In the genomic region with DNA sequence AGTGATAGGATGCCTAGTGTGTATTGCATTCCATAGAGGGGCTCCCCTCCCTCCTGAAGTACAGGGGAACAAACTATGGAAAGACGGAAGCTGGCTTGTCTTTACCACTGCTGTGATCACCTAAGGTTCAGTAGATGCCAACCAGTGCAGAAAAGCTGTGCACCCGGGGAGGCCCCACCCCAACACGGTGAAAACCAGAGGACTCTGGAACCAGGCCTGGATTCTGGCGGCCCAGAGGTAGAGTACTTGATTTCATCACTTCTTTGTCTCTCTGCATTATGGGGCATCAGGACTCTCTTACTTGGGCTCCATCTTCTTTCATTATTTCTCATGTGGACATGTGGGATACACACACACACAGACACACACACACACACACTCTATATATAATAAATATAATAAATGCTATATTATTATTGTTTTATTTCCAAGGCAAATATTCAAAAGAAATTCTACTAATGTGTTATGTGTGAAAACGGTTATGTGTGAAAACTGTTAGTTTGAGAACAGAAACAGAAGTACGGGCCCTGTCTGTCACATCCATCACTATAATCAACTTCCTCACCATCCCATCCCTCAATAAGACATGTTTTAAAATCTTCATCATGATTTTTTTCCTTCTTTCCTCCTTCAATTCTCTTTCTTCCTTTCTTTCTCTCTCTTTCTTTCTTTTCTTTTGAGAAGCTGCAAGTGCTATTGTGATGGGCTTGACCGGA, we compare ENCODE assay signal across 32 cellular contexts.
"Had no signal": no experiment of that assay in that cellular context is flagged by ENCODE, and none has a peak within 500 bp of the region (broad histone marks: within the 10 kb centered on the region; RNA-seq: fewer than 3 reads in every experiment).

No MANE protein-coding gene starts in this region.

- ATAC-seq: activated CD4-positive, alpha-beta T cell treated with anti-CD3 and anti-CD28 coated beads for 36 hours; activated naive CD4-positive, alpha-beta T cell treated with anti-CD3 and anti-CD28 coated beads, Interleukin-2, amount 50 U/mL, for 72 hours; activated naive CD8-positive, alpha-beta T cell treated with anti-CD3 and anti-CD28 coated beads, Interleukin-2, amount 50 U/mL, for 24 hours; body of pancreas; Panc1 had no signal

- H3K4me1 ChIP-seq: ascending aorta, body of pancreas, SJCRH30 had no signal

- H3K9me3 Mint-ChIP-seq: activated naive CD4-positive, alpha-beta T cell treated with anti-CD3 and anti-CD28 coated beads, Interleukin-2, amount 50 U/mL, for 72 hours had no signal

- H3K27ac Mint-ChIP-seq: activated CD4-positive, alpha-beta T cell treated with anti-CD3 and anti-CD28 coated beads for 36 hours; activated naive CD4-positive, alpha-beta T cell treated with anti-CD3 and anti-CD28 coated beads, Interleukin-2, amount 50 U/mL, for 72 hours; activated naive CD8-positive, alpha-beta T cell treated with anti-CD3 and anti-CD28 coated beads, Interleukin-2, amount 50 U/mL, for 24 hours; activated T-helper 2 cell treated with anti-CD3 and anti-CD28 coated beads, Interferon-gamma antibody, Interleukin-2, Interleukin-4, amounts not matched to agents 10 μg/mL and 5 μg/mL and 100 μg/mL, durations not matched to agents 14 hours and 24 hours and 36 hours had no signal

- H3K4me3 ChIP-seq: ascending aorta, body of pancreas, SJCRH30 had no signal

- H3K27me3 Mint-ChIP-seq: activated CD4-positive, alpha-beta T cell treated with anti-CD3 and anti-CD28 coated beads for 36 hours; activated naive CD8-positive, alpha-beta T cell treated with anti-CD3 and anti-CD28 coated beads, Interleukin-2, amount 50 U/mL, for 24 hours had no signal

- H3K27me3 ChIP-seq: ascending aorta, body of pancreas, SJCRH30 had no signal

- H3K4me3 Mint-ChIP-seq: activated CD4-positive, alpha-beta T cell treated with anti-CD3 and anti-CD28 coated beads for 36 hours; activated naive CD8-positive, alpha-beta T cell treated with anti-CD3 and anti-CD28 coated beads, Interleukin-2, amount 50 U/mL, for 24 hours had no signal

- H3K4me1 Mint-ChIP-seq: activated CD4-positive, alpha-beta T cell treated with anti-CD3 and anti-CD28 coated beads for 36 hours had no signal

- H3K27ac ChIP-seq: ascending aorta, body of pancreas, KMS-11, SJCRH30, VCaP had no signal

- H3K9me3 ChIP-seq: SJCRH30, SK-N-SH had no signal

- H3K9ac ChIP-seq: KMS-11, SK-N-SH had no signal

- H3K4me2 ChIP-seq: KMS-11, SK-N-SH had no signal

- FAIRE-seq: bronchial epithelial cell had no signal

- H3K36me3 Mint-ChIP-seq: activated naive CD4-positive, alpha-beta T cell treated with anti-CD3 and anti-CD28 coated beads, Interleukin-2, amount 50 U/mL, for 72 hours had no signal

- H3K36me3 ChIP-seq: ascending aorta, SJCRH30 had no signal

- DNase-seq: activated CD4-positive, alpha-beta T cell treated with anti-CD3 and anti-CD28 coated beads for 36 hours; activated CD4-positive, alpha-beta T cell treated with anti-CD3 and anti-CD28 coated beads, Interleukin-2, amount 50 U/mL, for 1 hour; activated CD4-positive, CD25-positive, alpha-beta regulatory T cell; activated naive CD8-positive, alpha-beta T cell treated with anti-CD3 and anti-CD28 coated beads, Interleukin-2, amount 50 U/mL, for 24 hours; activated T-cell treated with anti-CD3 and anti-CD28 coated beads for 4 hours; activated T-cell treated with anti-CD3 and anti-CD28 coated beads, Interleukin-2, amount 50 U/mL, for 48 hours; amniotic stem cell; body of pancreas; central memory CD4-positive, alpha-beta T cell; MV-4-11; NCI-H1092 treated with DMSO at 0.1 percent for 48 hours; NCI-H1417 treated with DMSO at 0.1 percent for 48 hours; NCI-H1694; NCI-H2029; NCI-H2107; NCI-H2171 treated with DMSO at 0.1 percent for 48 hours; NCI-H226; NCI-H526 treated with DMSO at 0.1 percent for 48 hours; NK-92 treated with Interleukin-12 subunit alpha and Interleukin-12 subunit beta, amount 100 ng/mL, for 24 hours; OCI-M1; Right ventricle myocardium superior; RPMI8226; SJCRH30; SK-N-SH; T-helper 1 cell had no signal
